ENCODE assay signal across 10 cellular contexts in genomic region chr1:161469122-161469923, GRCh38. TPM values are rescaled to one million over a fixed set of nuclear protein-coding genes. Genes with fewer than 3 reads are reported as not detected.
DNase-seq lines count a peak whose midpoint lies in the region; ATAC-seq and TF ChIP-seq lines count a peak whose summit lies in the region.
"Not testable (repeated sequence)": the region's sequence is repeated elsewhere in the genome, so short reads cannot be mapped to it uniquely, and the experiment has no call there.
"Had no signal": no experiment of that assay in that cellular context is flagged by ENCODE, and none has a peak within 500 bp of the region (broad histone marks: within the 10 kb centered on the region; RNA-seq: fewer than 3 reads in every experiment).

No MANE protein-coding gene starts in this region.

- H3K27me3 ChIP-seq in heart right ventricle = peaks cover 0 to 23% (median 21%) of the 10 kb centered on the region in 7 donors
- peaks cover 21 to 22% (median 21%) of the 10 kb centered on the region in 3 donors for H3K27me3 ChIP-seq in gastrocnemius medialis

- TF ChIP-seq POLR2A in gastrocnemius medialis (IDR thresholded peaks at IDR 0.05) = not testable (repeated sequence)

- peaks cover 0 to 16% (median 0%) of the 10 kb centered on the region in 11 donors for H3K9me3 ChIP-seq in heart right ventricle
- not testable (repeated sequence) for H3K9me3 ChIP-seq in gastrocnemius medialis

- ATAC-seq in GM18499 (IDR thresholded peaks at IDR 0.05; ENCODE audit: insufficient read depth, unreplicated experiment) (peak; percentile 56), GM19372 (IDR thresholded peaks at IDR 0.05; ENCODE audit: low read depth, unreplicated experiment) (peak; percentile 60), GM21723 (IDR thresholded peaks at IDR 0.05; ENCODE audit: unreplicated experiment) (peak; percentile 87), HG02970 (IDR thresholded peaks at IDR 0.05; ENCODE audit: low FRiP score, unreplicated experiment) (peak; percentile 72), HG03432 (IDR thresholded peaks at IDR 0.05; ENCODE audit: unreplicated experiment) (peak; percentile 84), heart right ventricle (peak; percentile 41 to 91 (median 68)), gastrocnemius medialis (peak; percentile 47 to 51)
- peak; percentile 66 to 75 for ATAC-seq in activated CD4-positive, CD25-positive, alpha-beta regulatory T cell treated with anti-CD3 and anti-CD28 coated beads, Interleukin-2, amount 50 U/mL, for 24 hours

- not testable (repeated sequence) for H3K4me1 ChIP-seq in heart right ventricle, gastrocnemius medialis

- no CpG with 5 or more reads among the region's 81 CpGs for WGBS in heart right ventricle, 2 donors

- not testable (repeated sequence) for TF ChIP-seq CTCF in heart right ventricle (IDR thresholded peaks at IDR 0.05); gastrocnemius medialis (IDR thresholded peaks at IDR 0.05 in 4 of 5, conservative IDR thresholded peaks at IDR 0.05 in 1 of 5)

- H3K36me3 ChIP-seq in heart right ventricle, gastrocnemius medialis: not testable (repeated sequence)

- intact Hi-C loops in heart right ventricle (cut with DNase I); gastrocnemius medialis (cut with DNase I; ENCODE audit: low total_unique reads): not testable (repeated sequence)

- H3K4me3 ChIP-seq in heart right ventricle, gastrocnemius medialis: not testable (repeated sequence)

- not testable (repeated sequence) for DNase-seq in heart right ventricle, gastrocnemius medialis

- in situ Hi-C loops in gastrocnemius medialis (cut with MboI; ENCODE audit: low sequenced_read_pairs in 4 of 4) = not testable (repeated sequence)

- not testable (repeated sequence) for H3K27ac ChIP-seq in heart right ventricle, gastrocnemius medialis

RNA-seq across cellular contexts. Expression of gene FCGR2A, which starts 35.9 kb away (rescaled TPM):
- total RNA-seq in heart right ventricle = 10 to 100 TPM in 5 of 10 donors, 1 to 10 TPM in 5; 4.2 to 66.0 (median 9.9) TPM
- 10 to 100 TPM; 11.3 to 16.4 TPM for polyA plus RNA-seq in heart right ventricle
- 1 to 10 TPM; 5.0 to 9.0 (median 7.2) TPM for total RNA-seq in gastrocnemius medialis
- total RNA-seq: osteocyte had no signal

RNA-seq across cellular contexts. Expression of gene HSPA6, which starts 55.0 kb away (rescaled TPM):
- total RNA-seq in heart right ventricle = 1 to 10 TPM in 4 of 10 donors, under 1 TPM in 6; 0.13 to 5.6 (median 0.58) TPM
- polyA plus RNA-seq in heart right ventricle = 1 to 10 TPM in 1 of 2 donors, under 1 TPM in 1; 0.73 to 1.7 TPM
- total RNA-seq in gastrocnemius medialis = under 1 TPM in 2 of 4 donors, not detected in 2; 0.25 to 0.60 TPM
- total RNA-seq: H9, osteocyte had no signal
